In genomic region chr13:21297914-21298831, GRCh38 we compare ENCODE assay signal across 1 cellular context.
TF ChIP-seq lines count a peak whose summit lies in the region.

No MANE protein-coding gene starts in this region.

TF ChIP-seq in GM12878, 131 proteins besides CTCF, POLR2A, EP300 and RAD21 (continued from another document):
- peak; percentile 27 for TF ChIP-seq SIX5 (IDR thresholded peaks at IDR 0.05; ENCODE audit: low read depth, low read length, severe bottlenecking)
- no peak for TF ChIP-seq NFYA (IDR thresholded peaks at IDR 0.05; ENCODE audit: borderline replicate concordance, low read depth, low read length)
- TF ChIP-seq PRDM15 (CRISPR knock-in tag; IDR thresholded peaks at IDR 0.05) = no peak
- TF ChIP-seq BHLHE40 (IDR thresholded peaks at IDR 0.05; ENCODE audit: borderline replicate concordance in 1 of 2, low read depth in 2 of 2, low read length in 1 of 2) = peak; percentile 84 to 91
- TF ChIP-seq MAX (IDR thresholded peaks at IDR 0.05; ENCODE audit: low read depth, low read length) = peak; percentile 93
- no peak for TF ChIP-seq SUPT20H (IDR thresholded peaks at IDR 0.05; ENCODE audit: borderline replicate concordance, control insufficient read depth, low read depth, low read length)
- no peak for TF ChIP-seq PBX3 (IDR thresholded peaks at IDR 0.05; ENCODE audit: insufficient replicate concordance, low read depth, low read length)
- no peak for TF ChIP-seq ZBTB40 (IDR thresholded peaks at IDR 0.05; ENCODE audit: borderline replicate concordance)
- 0 out of 2 replicates have a peak, but pooled peaks have one; percentile 22 for TF ChIP-seq MEF2A (IDR thresholded peaks at IDR 0.05; ENCODE audit: insufficient read depth, low read depth, low read length)
- TF ChIP-seq CHD1 (IDR thresholded peaks at IDR 0.05; ENCODE audit: low read depth, low read length) = no peak
- peak; percentile 91 for TF ChIP-seq USF2 (IDR thresholded peaks at IDR 0.05; ENCODE audit: borderline replicate concordance, low read depth, low read length)
- TF ChIP-seq RELA (IDR thresholded peaks at IDR 0.05; ENCODE audit: borderline replicate concordance, partially characterized antibody) = peak; percentile 95
- peak; percentile 85 for TF ChIP-seq IKZF1 (conservative IDR thresholded peaks at IDR 0.05)
- peak; percentile 78; the same call in 1 of the 2 replicates for TF ChIP-seq RAD51 (IDR thresholded peaks at IDR 0.05)
- TF ChIP-seq YY1 (IDR thresholded peaks at IDR 0.05; ENCODE audit: low read depth, low read length) = peak; percentile 62; the same call in 1 of the 2 replicates
- TF ChIP-seq MTA2 (IDR thresholded peaks at IDR 0.05; ENCODE audit: low read depth) = no peak
- peak; percentile 96 to 100 for TF ChIP-seq EGR1 (IDR thresholded peaks at IDR 0.05; ENCODE audit: borderline replicate concordance in 1 of 2, low read depth in 2 of 2, low read length in 2 of 2)
- TF ChIP-seq NR2C1 (IDR thresholded peaks at IDR 0.05) = no peak
- TF ChIP-seq MXI1 (IDR thresholded peaks at IDR 0.05; ENCODE audit: low read depth, low read length) = peak; percentile 93
- TF ChIP-seq JUNB (IDR thresholded peaks at IDR 0.05) = no peak
- TF ChIP-seq RB1 (IDR thresholded peaks at IDR 0.05; ENCODE audit: borderline replicate concordance) = peak; percentile 89; the same call in 1 of the 2 replicates
- no peak for TF ChIP-seq POLR2AphosphoS5 (IDR thresholded peaks at IDR 0.05; ENCODE audit: low read length)
- TF ChIP-seq TBL1XR1 (IDR thresholded peaks at IDR 0.05; ENCODE audit: low read depth, low read length) = no peak
- no peak for TF ChIP-seq POLR2AphosphoS2 (IDR thresholded peaks at IDR 0.05; ENCODE audit: low read depth, low read length)
- no peak for TF ChIP-seq CBFB (IDR thresholded peaks at IDR 0.05; ENCODE audit: low read depth)
- no peak for TF ChIP-seq IRF3 (IDR thresholded peaks at IDR 0.05)
- TF ChIP-seq SMAD1 (IDR thresholded peaks at IDR 0.05; ENCODE audit: low read depth, partially characterized antibody) = no peak
- 0 out of 2 replicates have a peak, but pooled peaks have one; percentile 55 for TF ChIP-seq DPF2 (IDR thresholded peaks at IDR 0.05)
- peak; percentile 98 for TF ChIP-seq USF1 (IDR thresholded peaks at IDR 0.05; ENCODE audit: borderline replicate concordance, extremely low read length, insufficient read depth, low read depth, low read length)
- 0 out of 4 replicates have a peak, but pooled peaks of 1 of the 2 experiments have one; percentile 27 for TF ChIP-seq IKZF2 (IDR thresholded peaks at IDR 0.05)
- peak; percentile 23; the same call in 1 of the 2 replicates for TF ChIP-seq SPI1 (IDR thresholded peaks at IDR 0.05; ENCODE audit: borderline replicate concordance, insufficient read depth, low read depth, low read length)
- TF ChIP-seq SMARCA5 (IDR thresholded peaks at IDR 0.05) = peak; percentile 86; the same call in 1 of the 2 replicates
- TF ChIP-seq NR2F1 (conservative IDR thresholded peaks at IDR 0.05) = no peak
- TF ChIP-seq NKRF (conservative IDR thresholded peaks at IDR 0.05) = peak; percentile 98
- peak; percentile 48 for TF ChIP-seq SIN3A (IDR thresholded peaks at IDR 0.05; ENCODE audit: low read depth, low read length)
- no peak for TF ChIP-seq MYC (IDR thresholded peaks at IDR 0.05; ENCODE audit: insufficient read depth, insufficient read length, insufficient replicate concordance, low read length, severe bottlenecking)
- no peak for TF ChIP-seq CBX3 (IDR thresholded peaks at IDR 0.05; ENCODE audit: borderline replicate concordance, low read depth)
- 0 out of 2 replicates have a peak, but pooled peaks have one; percentile 16 for TF ChIP-seq TCF12 (IDR thresholded peaks at IDR 0.05; ENCODE audit: low read depth, low read length)
- TF ChIP-seq BCL11A (IDR thresholded peaks at IDR 0.05; ENCODE audit: low read depth, low read length) = no peak
- no peak for TF ChIP-seq ZNF687 (IDR thresholded peaks at IDR 0.05)
- TF ChIP-seq SREBF1 (IDR thresholded peaks at IDR 0.05; ENCODE audit: low read length) = no peak
- TF ChIP-seq KLF5 (IDR thresholded peaks at IDR 0.05; ENCODE audit: partially characterized antibody) = peak; percentile 71
- TF ChIP-seq GATAD2B (conservative IDR thresholded peaks at IDR 0.05; ENCODE audit: low read depth) = no peak
- peak; percentile 88 for TF ChIP-seq CREM (IDR thresholded peaks at IDR 0.05; ENCODE audit: low read depth)
- TF ChIP-seq SMAD5 (IDR thresholded peaks at IDR 0.05; ENCODE audit: low read depth) = no peak
- no peak for TF ChIP-seq ZSCAN29 (IDR thresholded peaks at IDR 0.05)
- TF ChIP-seq SUZ12 (IDR thresholded peaks at IDR 0.05; ENCODE audit: unreplicated experiment) = no peak
- TF ChIP-seq CBX5 (IDR thresholded peaks at IDR 0.05; ENCODE audit: low read depth) = no peak
- no peak for TF ChIP-seq ZNF622 (IDR thresholded peaks at IDR 0.05)
